In genomic region chr17:32489320-32490100, GRCh38 we compare ENCODE assay signal across 12 cellular contexts. TPM values are rescaled to one million over a fixed set of nuclear protein-coding genes. Genes with fewer than 3 reads are reported as not detected.
DNase-seq lines count a peak whose midpoint lies in the region; ATAC-seq and TF ChIP-seq lines count a peak whose summit lies in the region.
"Had no signal": no experiment of that assay in that cellular context is flagged by ENCODE, and none has a peak within 500 bp of the region (broad histone marks: within the 10 kb centered on the region; RNA-seq: fewer than 3 reads in every experiment).

No MANE protein-coding gene starts in this region.

- H3K36me3 ChIP-seq in CD4-positive, CD25-positive, alpha-beta regulatory T cell (ENCODE audit: control insufficient read depth, insufficient read depth, low read length) = peaks cover 7% of the 10 kb centered on the region
- peaks cover 17 to 24% of the 10 kb centered on the region in 2 experiments for H3K36me3 ChIP-seq in mesenchymal stem cell (ENCODE audit: control insufficient read depth in 1 of 2, insufficient read depth in 2 of 2, low read depth in 1 of 2, low read length in 2 of 2)
- H3K36me3 ChIP-seq: sigmoid colon had no signal

- H3K4me2 ChIP-seq in mesenchymal stem cell (ENCODE audit: low read length, poor library complexity, severe bottlenecking) = no peak overlapping the region

- H2AFZ ChIP-seq in mesenchymal stem cell (ENCODE audit: low read depth, low read length) = no peak overlapping the region

- no peak for TF ChIP-seq POLR2A in erythroblast (IDR thresholded peaks at IDR 0.05; ENCODE audit: low read length)

- no peak overlapping the region for H3K14ac ChIP-seq in mesenchymal stem cell (ENCODE audit: low read length in 2 of 2)

- peak overlapping the region; percentile 81 to 93 (median 87) for H3K27ac Mint-ChIP-seq in CD4-positive, CD25-positive, alpha-beta regulatory T cell
- peak overlapping the region; percentile 56 for H3K27ac Mint-ChIP-seq in activated CD4-positive, alpha-beta memory T cell treated with anti-CD3 and anti-CD28 coated beads, Interleukin-2, amount 10 ng/mL, durations not matched to agents 7 days and 5 days

- peaks cover 75% of the 10 kb centered on the region for H3K4me1 ChIP-seq in CD4-positive, CD25-positive, alpha-beta regulatory T cell (ENCODE audit: control insufficient read depth, insufficient read depth, low read length, poor library complexity, severe bottlenecking)
- peaks cover 32% of the 10 kb centered on the region for H3K4me1 ChIP-seq in mesenchymal stem cell (ENCODE audit: control insufficient read depth, insufficient read depth, low read depth, low read length)

- no peak overlapping the region for H3K23ac ChIP-seq in mesenchymal stem cell (ENCODE audit: low read length in 2 of 2)

- no peak for TF ChIP-seq CTCF in GM12864 (IDR thresholded peaks at IDR 0.05; ENCODE audit: low read depth, low read length, missing control alignments)

- in situ Hi-C loops in KBM-7 (cut with MboI; ENCODE audit: low pct_unique_long_range_greater_than_20kb, low sequenced_read_pairs) = loop anchor here (25.0 kb wide), 1 partner anchor 273 kb away; no protein-coding TSS in a partner anchor

- no peak overlapping the region for H3K4ac ChIP-seq in mesenchymal stem cell (ENCODE audit: low read depth in 1 of 2, low read length in 2 of 2)

- no peaks in the 10 kb centered on the region for H3K27me3 ChIP-seq in CD4-positive, CD25-positive, alpha-beta regulatory T cell (ENCODE audit: control insufficient read depth, insufficient read depth, low read length)
- no peaks in the 10 kb centered on the region for H3K27me3 ChIP-seq in mesenchymal stem cell (ENCODE audit: control insufficient read depth in 1 of 2, insufficient read depth in 1 of 2, low read length in 2 of 2)
- H3K27me3 ChIP-seq: sigmoid colon had no signal

- no peak overlapping the region for H2AK5ac ChIP-seq in mesenchymal stem cell (ENCODE audit: low read length, severe bottlenecking)

- peak overlapping the region; percentile 1 for H3K27ac ChIP-seq in CD4-positive, CD25-positive, alpha-beta regulatory T cell (ENCODE audit: insufficient read depth, low read length, poor library complexity, severe bottlenecking)
- H3K27ac ChIP-seq in mesenchymal stem cell (ENCODE audit: low read length, poor library complexity, severe bottlenecking) = no peak overlapping the region
- H3K27ac ChIP-seq: sigmoid colon had no signal

- WGBS in mesenchymal stem cell = 93% methylated on average over 10 of the region's 10 CpGs

- POLR2A ChIA-PET in activated CD4-positive, alpha-beta memory T cell treated with anti-CD3 and anti-CD28 coated beads, Interleukin-2, amount 10 ng/mL, durations not matched to agents 7 days and 5 days (lab: Charles Lee) = interaction anchor here (0.6 to 4.0 kb wide), 5 partner anchors 11 to 1823 kb away, joined by 3 to 13 read pairs (median 3); no protein-coding TSS in a partner anchor

- peak overlapping the region; percentile 79 to 94 (median 90) for H3K4me3 Mint-ChIP-seq in CD4-positive, CD25-positive, alpha-beta regulatory T cell
- H3K4me3 Mint-ChIP-seq in activated CD4-positive, alpha-beta memory T cell treated with anti-CD3 and anti-CD28 coated beads, Interleukin-2, amount 10 ng/mL, durations not matched to agents 7 days and 5 days = peak overlapping the region; percentile 84

- no peak for DNase-seq in CD4-positive, CD25-positive, alpha-beta regulatory T cell
- DNase-seq in GM12864 (ENCODE audit: low read depth) = no peak
- no peak for DNase-seq in activated CD4-positive, alpha-beta memory T cell treated with anti-CD3 and anti-CD28 coated beads, Interleukin-2, amount 10 ng/mL, durations not matched to agents 7 days and 5 days
- no peak for DNase-seq in mesenchymal stem cell
- DNase-seq in erythroblast (lab: John Stamatoyannopoulos, UW) = no peak
- DNase-seq in KBM-7 = no peak
- DNase-seq: activated effector memory CD4-positive, alpha-beta T cell treated with Interleukin-2 at 50 U/mL for 16 hours; dermis blood vessel endothelial cell; NCI-H774; sigmoid colon had no signal

- H2BK15ac ChIP-seq in mesenchymal stem cell (ENCODE audit: low read depth, poor library complexity, severe bottlenecking) = no peak overlapping the region

- H3K27me3 Mint-ChIP-seq in CD4-positive, CD25-positive, alpha-beta regulatory T cell = no peaks in the 10 kb centered on the region
- no peaks in the 10 kb centered on the region for H3K27me3 Mint-ChIP-seq in activated CD4-positive, alpha-beta memory T cell treated with anti-CD3 and anti-CD28 coated beads, Interleukin-2, amount 10 ng/mL, durations not matched to agents 7 days and 5 days

- no peaks in the 10 kb centered on the region for H3K9me3 Mint-ChIP-seq in CD4-positive, CD25-positive, alpha-beta regulatory T cell
- H3K9me3 Mint-ChIP-seq in activated CD4-positive, alpha-beta memory T cell treated with anti-CD3 and anti-CD28 coated beads, Interleukin-2, amount 10 ng/mL, durations not matched to agents 7 days and 5 days = no peaks in the 10 kb centered on the region

- H3K9me3 ChIP-seq in CD4-positive, CD25-positive, alpha-beta regulatory T cell (ENCODE audit: control insufficient read depth in 2 of 2, low read length in 2 of 2) = no peaks in the 10 kb centered on the region
- no peaks in the 10 kb centered on the region for H3K9me3 ChIP-seq in mesenchymal stem cell (ENCODE audit: control insufficient read depth, low read length)
- H3K9me3 ChIP-seq: sigmoid colon had no signal

- no peak overlapping the region for H2BK5ac ChIP-seq in mesenchymal stem cell (ENCODE audit: low read depth, low read length, poor library complexity, severe bottlenecking)

- peak overlapping the region; percentile 15 for H3K4me3 ChIP-seq in CD4-positive, CD25-positive, alpha-beta regulatory T cell (ENCODE audit: low read depth, low read length)
- H3K4me3 ChIP-seq in GM12864 (ENCODE audit: low read depth, low read length) = peak overlapping the region; percentile 94
- H3K4me3 ChIP-seq in mesenchymal stem cell (ENCODE audit: insufficient read depth in 1 of 2, low read depth in 1 of 2, low read length in 2 of 2) = no peak overlapping the region
- H3K4me3 ChIP-seq: sigmoid colon had no signal

- peaks cover 9 to 72% (median 26%) of the 10 kb centered on the region in 4 donors for H3K4me1 Mint-ChIP-seq in CD4-positive, CD25-positive, alpha-beta regulatory T cell
- peaks cover 58% of the 10 kb centered on the region for H3K4me1 Mint-ChIP-seq in activated CD4-positive, alpha-beta memory T cell treated with anti-CD3 and anti-CD28 coated beads, Interleukin-2, amount 10 ng/mL, durations not matched to agents 7 days and 5 days

- CTCF ChIA-PET in activated CD4-positive, alpha-beta memory T cell treated with anti-CD3 and anti-CD28 coated beads, Interleukin-2, amount 10 ng/mL, durations not matched to agents 7 days and 5 days (lab: Charles Lee) = interaction anchor here (0.8 to 2.4 kb wide), 2 partner anchors 119 to 170 kb away, joined by 3 to 7 read pairs; no protein-coding TSS in a partner anchor

- H2BK120ac ChIP-seq in mesenchymal stem cell (ENCODE audit: low read depth, low read length) = no peak overlapping the region

- peak overlapping the region; percentile 43 for H4K8ac ChIP-seq in mesenchymal stem cell (ENCODE audit: low read length)

- no peak overlapping the region for H3K9ac ChIP-seq in mesenchymal stem cell (ENCODE audit: low read length)

- peaks cover 27% of the 10 kb centered on the region for H3K36me3 Mint-ChIP-seq in CD4-positive, CD25-positive, alpha-beta regulatory T cell
- peaks cover 35% of the 10 kb centered on the region for H3K36me3 Mint-ChIP-seq in activated CD4-positive, alpha-beta memory T cell treated with anti-CD3 and anti-CD28 coated beads, Interleukin-2, amount 10 ng/mL, durations not matched to agents 7 days and 5 days (ENCODE audit: low read depth)

- H4K91ac ChIP-seq in mesenchymal stem cell (ENCODE audit: low read length) = no peak overlapping the region

- H3K18ac ChIP-seq in mesenchymal stem cell (ENCODE audit: low read depth in 1 of 2, low read length in 2 of 2) = no peak overlapping the region

- no peak overlapping the region for H2BK12ac ChIP-seq in mesenchymal stem cell (ENCODE audit: low read length in 2 of 2)

- peaks cover 21% of the 10 kb centered on the region for H3K79me1 ChIP-seq in mesenchymal stem cell (replicated peaks; ENCODE audit: low read length, poor library complexity, severe bottlenecking)

- no peak for ATAC-seq in CD4-positive, CD25-positive, alpha-beta regulatory T cell (ENCODE audit: low read depth in 2 of 2)
- ATAC-seq in HG02678 (IDR thresholded peaks at IDR 0.05; ENCODE audit: unreplicated experiment) (no peak), GM21737 (IDR thresholded peaks at IDR 0.05; ENCODE audit: unreplicated experiment) (no peak)

RNA-seq across cellular contexts. Expression of gene CDK5R1, which starts 2.7 kb away (rescaled TPM):
- total RNA-seq in CD4-positive, CD25-positive, alpha-beta regulatory T cell = 6.3 TPM
- 1 to 10 TPM; 3.5 to 8.9 (median 5.0) TPM for polyA plus RNA-seq in CD4-positive, CD25-positive, alpha-beta regulatory T cell
- 1 to 10 TPM; 7.4 to 7.9 TPM for total RNA-seq in activated CD4-positive, alpha-beta memory T cell treated with anti-CD3 and anti-CD28 coated beads, Interleukin-2, amount 10 ng/mL, durations not matched to agents 7 days and 5 days
- polyA plus RNA-seq in mesenchymal stem cell (2013, experiment 1 of 2) = 0.81 TPM
- polyA plus RNA-seq in mesenchymal stem cell (2013, experiment 2 of 2) = 0.99 TPM

RNA-seq across cellular contexts. Expression of gene PSMD11, which starts 45.2 kb away (rescaled TPM):
- total RNA-seq in CD4-positive, CD25-positive, alpha-beta regulatory T cell = 92.4 TPM
- polyA plus RNA-seq in CD4-positive, CD25-positive, alpha-beta regulatory T cell = 100 to 1,000 TPM; 125 to 156 (median 142) TPM
- 100 to 1,000 TPM; 105 to 110 TPM for total RNA-seq in activated CD4-positive, alpha-beta memory T cell treated with anti-CD3 and anti-CD28 coated beads, Interleukin-2, amount 10 ng/mL, durations not matched to agents 7 days and 5 days
- 93.6 TPM for polyA plus RNA-seq in mesenchymal stem cell (2013, experiment 1 of 2)
- 101 TPM for polyA plus RNA-seq in mesenchymal stem cell (2013, experiment 2 of 2)

Comparison
In these comparisons a context has a peak if more than half of its experiments do, and no peak if none do; other contexts are left out.
1. H3K4me3 ChIP-seq: peak in CD4-positive, CD25-positive, alpha-beta regulatory T cell (single experiment) and GM12864 (single experiment); none in mesenchymal stem cell (0 of 2).